In genomic region chr7:5630670-5631069, GRCh38 we compare ENCODE assay signal across 10 cellular contexts.
DNase-seq lines count a peak whose midpoint lies in the region; ATAC-seq, FAIRE-seq and TF ChIP-seq lines count a peak whose summit lies in the region.
"Had no signal": no experiment of that assay in that cellular context is flagged by ENCODE, and none has a peak within 500 bp of the region (broad histone marks: within the 10 kb centered on the region; RNA-seq: fewer than 3 reads in every experiment).

No MANE protein-coding gene starts in this region.

- peak; percentile 62 for DNase-seq in NB4 (ENCODE audit: low read depth)
- peak; percentile 57 for DNase-seq in activated T-cell treated with anti-CD3 and anti-CD28 coated beads for 48 hours (ENCODE audit: low read depth)
- DNase-seq in fibroblast of gingiva (ENCODE audit: low read depth): peak; percentile 32
- peak; percentile 66 to 73 for DNase-seq in stimulated activated CD8-positive, alpha-beta memory T cell treated with anti-CD3 and anti-CD28 coated beads, Interleukin-15, amount 100 ng/mL, for 48 hours (ENCODE audit: low read depth in 2 of 2)
- DNase-seq in COR-L47 (lab: John Stamatoyannopoulos, UW): no peak
- DNase-seq in RCC 7860 (ENCODE audit: low spot score): no peak
- DNase-seq: colonic mucosa, left colon had no signal

- no peak for FAIRE-seq in RCC 7860 (lab: Jason Lieb, UNC)

- TF ChIP-seq POLR2A in NB4 (IDR thresholded peaks at IDR 0.05; ENCODE audit: extremely low read depth, insufficient read length): no peak

- ATAC-seq in HG02981 (IDR thresholded peaks at IDR 0.05; ENCODE audit: unreplicated experiment) (no peak), HG02884 (IDR thresholded peaks at IDR 0.05; ENCODE audit: unreplicated experiment) (no peak)
- ATAC-seq: left colon had no signal

- H3K4me3 ChIP-seq in NB4 (ENCODE audit: low read depth, low read length): no peak overlapping the region
- H3K4me3 ChIP-seq: colonic mucosa had no signal

- TF ChIP-seq CTCF in NB4 (IDR thresholded peaks at IDR 0.05; ENCODE audit: low read depth, low read length): no peak

Comparison
In these comparisons a context has a peak if more than half of its experiments do, and no peak if none do; other contexts are left out.
1. DNase-seq: peak in NB4 (single experiment), activated T-cell treated with anti-CD3 and anti-CD28 coated beads for 48 hours (single experiment), fibroblast of gingiva (single experiment) and stimulated activated CD8-positive, alpha-beta memory T cell treated with anti-CD3 and anti-CD28 coated beads, Interleukin-15, amount 100 ng/mL, for 48 hours (2 of 2); none in COR-L47 (single experiment) and RCC 7860 (single experiment).